Comparison of ENCODE assay signal across 21 cellular contexts in genomic region chrX:77723684-77724083, GRCh38.
"Had no signal": no experiment of that assay in that cellular context is flagged by ENCODE, and none has a peak within 500 bp of the region (broad histone marks: within the 10 kb centered on the region; RNA-seq: fewer than 3 reads in every experiment).

No MANE protein-coding gene starts in this region.

- H3K9me3 ChIP-seq: MG63, SK-N-SH had no signal

- DNase-seq: Karpas-422, KG1, MG63, NCI-H1092, NCI-H1105 treated with DMSO at 0.1 percent for 48 hours, NCI-H1417 treated with DMSO at 0.1 percent for 48 hours, NCI-H146, NCI-H1694 treated with DMSO at 0.1 percent for 48 hours, NCI-H1930, NCI-H2081, NCI-H2107, NCI-H2227 treated with DMSO at 0.1 percent for 48 hours, NCI-H524, NCI-H526 treated with DMSO at 0.1 percent for 48 hours, NCI-H748 treated with DMSO at 0.1 percent for 48 hours, PC-3, SHP77, SK-N-SH, SW 1271 had no signal

- H3K9ac ChIP-seq: SK-N-SH had no signal

- H3K36me3 ChIP-seq: MG63 had no signal

- H3K4me3 ChIP-seq: MG63 had no signal

- ATAC-seq: Panc1, PC-3 had no signal

- H3K27ac ChIP-seq: RWPE1 had no signal

- H3K27me3 ChIP-seq: MG63 had no signal

- H3K4me2 ChIP-seq: SK-N-SH had no signal
